Comparison of ENCODE assay signal across 1 cellular context in the genomic region with DNA sequence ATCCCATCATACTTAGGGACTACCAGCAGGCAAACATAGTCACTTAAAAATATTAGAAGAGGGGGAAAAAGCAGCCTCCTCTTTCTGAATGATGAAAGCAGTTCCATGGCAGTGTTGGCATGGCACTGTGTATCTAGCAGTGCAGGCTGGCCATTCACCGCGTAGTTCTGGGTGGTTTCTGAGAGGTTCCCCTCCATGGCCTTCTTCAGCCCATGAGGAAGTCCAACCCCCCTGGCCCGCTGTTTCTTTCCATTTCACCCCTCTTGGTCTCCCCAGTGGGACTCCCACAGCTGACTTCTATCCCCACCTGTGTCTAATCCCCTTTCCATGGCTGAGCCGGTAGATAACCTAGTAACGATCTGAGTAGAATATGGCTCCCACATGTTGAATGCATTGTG.
TF ChIP-seq lines count a peak whose summit lies in the region.

No MANE protein-coding gene starts in this region.

TF ChIP-seq in WTC11, 78 proteins besides CTCF, POLR2A, EP300 and RAD21 (continued from another document):
- TF ChIP-seq, protein P1, sequence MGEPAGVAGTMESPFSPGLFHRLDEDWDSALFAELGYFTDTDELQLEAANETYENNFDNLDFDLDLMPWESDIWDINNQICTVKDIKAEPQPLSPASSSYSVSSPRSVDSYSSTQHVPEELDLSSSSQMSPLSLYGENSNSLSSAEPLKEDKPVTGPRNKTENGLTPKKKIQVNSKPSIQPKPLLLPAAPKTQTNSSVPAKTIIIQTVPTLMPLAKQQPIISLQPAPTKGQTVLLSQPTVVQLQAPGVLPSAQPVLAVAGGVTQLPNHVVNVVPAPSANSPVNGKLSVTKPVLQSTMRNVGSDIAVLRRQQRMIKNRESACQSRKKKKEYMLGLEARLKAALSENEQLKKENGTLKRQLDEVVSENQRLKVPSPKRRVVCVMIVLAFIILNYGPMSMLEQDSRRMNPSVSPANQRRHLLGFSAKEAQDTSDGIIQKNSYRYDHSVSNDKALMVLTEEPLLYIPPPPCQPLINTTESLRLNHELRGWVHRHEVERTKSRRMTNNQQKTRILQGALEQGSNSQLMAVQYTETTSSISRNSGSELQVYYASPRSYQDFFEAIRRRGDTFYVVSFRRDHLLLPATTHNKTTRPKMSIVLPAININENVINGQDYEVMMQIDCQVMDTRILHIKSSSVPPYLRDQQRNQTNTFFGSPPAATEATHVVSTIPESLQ (CRISPR knock-in tag; IDR thresholded peaks at IDR 0.05): no peak
- TF ChIP-seq NFYB (CRISPR knock-in tag; conservative IDR thresholded peaks at IDR 0.05; ENCODE audit: low read depth) (no peak), NFE2L1 (CRISPR knock-in tag; IDR thresholded peaks at IDR 0.05) (no peak), FOXP1 (CRISPR knock-in tag; IDR thresholded peaks at IDR 0.05; ENCODE audit: borderline replicate concordance) (no peak)
